15 cellular contexts compared by ENCODE assay signal in genomic region chr10:124669824-124670654, GRCh38.
DNase-seq lines count a peak whose midpoint lies in the region; ATAC-seq and TF ChIP-seq lines count a peak whose summit lies in the region.
"Had no signal": no experiment of that assay in that cellular context is flagged by ENCODE, and none has a peak within 500 bp of the region (broad histone marks: within the 10 kb centered on the region; RNA-seq: fewer than 3 reads in every experiment).

No MANE protein-coding gene starts in this region.

- no peak overlapping the region for H3K27ac Mint-ChIP-seq in MCF 10A (ENCODE audit: low read depth, unreplicated experiment)
- H3K27ac Mint-ChIP-seq in naive thymus-derived CD4-positive, alpha-beta T cell = peak overlapping the region in 8 of 9 donors; percentile 44 to 91 (median 89)

- WGBS in tibial nerve, 2 donors = 84 to 86% methylated on average over 23 of the region's 23 CpGs

- H3K36me3 ChIP-seq in breast epithelium (no peaks in the 10 kb centered on the region), tibial nerve (peaks cover 0 to under 1% (median 0%) of the 10 kb centered on the region in 3 donors)
- no peaks in the 10 kb centered on the region for H3K36me3 ChIP-seq in naive thymus-derived CD4-positive, alpha-beta T cell (ENCODE audit: control insufficient read depth in 2 of 3, insufficient read depth in 3 of 3, low read length in 3 of 3)

- ATAC-seq in naive thymus-derived CD4-positive, alpha-beta T cell = peak; percentile 34
- ATAC-seq in GM19351 (IDR thresholded peaks at IDR 0.05; ENCODE audit: unreplicated experiment) = no peak
- ATAC-seq: stimulated activated naive CD8-positive, alpha-beta T cell treated with anti-CD3 and anti-CD28 coated beads, Interleukin-15, amount 100 ng/mL, for 72 hours; WTC11 had no signal

- peak overlapping the region; percentile 70 to 75 for H3K27ac ChIP-seq in breast epithelium
- H3K27ac ChIP-seq in cingulate gyrus (ENCODE audit: low read depth, low read length) = peak overlapping the region; percentile 92
- no peak overlapping the region for H3K27ac ChIP-seq in naive thymus-derived CD4-positive, alpha-beta T cell (ENCODE audit: low read depth, low read length)
- peak overlapping the region; percentile 53 to 95 (median 81) for H3K27ac ChIP-seq in tibial nerve

- no peak for TF ChIP-seq EP300 in tibial nerve (IDR thresholded peaks at IDR 0.05)

- no peaks in the 10 kb centered on the region for H3K9me3 Mint-ChIP-seq in MCF 10A (ENCODE audit: unreplicated experiment)
- H3K9me3 Mint-ChIP-seq in naive thymus-derived CD4-positive, alpha-beta T cell = no peaks in the 10 kb centered on the region
- H3K9me3 Mint-ChIP-seq: stimulated activated naive CD8-positive, alpha-beta T cell treated with anti-CD3 and anti-CD28 coated beads, Interleukin-15, amount 100 ng/mL, for 72 hours; WTC11 had no signal

- H3K4me1 ChIP-seq in breast epithelium = peaks cover 4 to 10% of the 10 kb centered on the region in 2 donors
- peaks cover 68 to 86% of the 10 kb centered on the region in 2 donors for H3K4me1 ChIP-seq in naive thymus-derived CD4-positive, alpha-beta T cell (ENCODE audit: control insufficient read depth in 2 of 2, insufficient read depth in 2 of 2, low read length in 2 of 2)
- peaks cover 3 to 99% (median 79%) of the 10 kb centered on the region in 4 donors for H3K4me1 ChIP-seq in tibial nerve

- TF ChIP-seq POLR2A in breast epithelium (IDR thresholded peaks at IDR 0.05) (no peak), tibial nerve (IDR thresholded peaks at IDR 0.05) (no peak)

- H3K9me3 ChIP-seq in breast epithelium (no peaks in the 10 kb centered on the region), tibial nerve (no peaks in the 10 kb centered on the region)
- H3K9me3 ChIP-seq in naive thymus-derived CD4-positive, alpha-beta T cell (ENCODE audit: control insufficient read depth in 2 of 3, low read length in 3 of 3) = no peaks in the 10 kb centered on the region

- no peak for DNase-seq in breast epithelium (ENCODE audit: low spot score in 2 of 2)
- DNase-seq in MCF 10A (ENCODE audit: unreplicated experiment) = no peak
- no peak for DNase-seq in naive thymus-derived CD4-positive, alpha-beta T cell
- DNase-seq in tibial nerve (ENCODE audit: low spot score in 2 of 2) = no peak
- no peak for DNase-seq in effector CD4-positive, alpha-beta T cell
- no peak for DNase-seq in CD1c-positive myeloid dendritic cell (ENCODE audit: extremely low spot score)
- DNase-seq: activated T-cell treated with anti-CD3 and anti-CD28 coated beads for 4 hours; dermis blood vessel endothelial cell; KG1; stimulated activated naive CD8-positive, alpha-beta T cell treated with anti-CD3 and anti-CD28 coated beads, Interleukin-15, amount 100 ng/mL, for 72 hours; SW 1271 had no signal

- H3K4me1 Mint-ChIP-seq in MCF 10A (ENCODE audit: insufficient read depth, unreplicated experiment) = peaks cover 3% of the 10 kb centered on the region
- peaks cover 31 to 82% (median 73%) of the 10 kb centered on the region in 7 donors for H3K4me1 Mint-ChIP-seq in naive thymus-derived CD4-positive, alpha-beta T cell

- H3K4me3 Mint-ChIP-seq in MCF 10A (ENCODE audit: unreplicated experiment) = no peak overlapping the region
- peak overlapping the region in 8 of 10 donors; percentile 64 to 93 (median 74) for H3K4me3 Mint-ChIP-seq in naive thymus-derived CD4-positive, alpha-beta T cell
- H3K4me3 Mint-ChIP-seq: WTC11 had no signal

- H3K4me3 ChIP-seq in breast epithelium = no peak overlapping the region
- H3K4me3 ChIP-seq in naive thymus-derived CD4-positive, alpha-beta T cell (ENCODE audit: low read length) = no peak overlapping the region
- H3K4me3 ChIP-seq in tibial nerve = no peak overlapping the region
- H3K4me3 ChIP-seq: lung had no signal

- POLR2A ChIA-PET in MCF 10A (lab: Yijun Ruan, JAX) = no interaction called here
- POLR2A ChIA-PET in naive thymus-derived CD4-positive, alpha-beta T cell (lab: Charles Lee) = interaction anchor here (1.2 to 7.8 kb wide), 6 partner anchors 11 to 54 kb away, joined by 3 to 74 read pairs (median 13); no protein-coding TSS in a partner anchor

- no peaks in the 10 kb centered on the region for H3K27me3 Mint-ChIP-seq in MCF 10A (ENCODE audit: insufficient read depth, unreplicated experiment)
- no peaks in the 10 kb centered on the region for H3K27me3 Mint-ChIP-seq in naive thymus-derived CD4-positive, alpha-beta T cell
- H3K27me3 Mint-ChIP-seq: stimulated activated naive CD8-positive, alpha-beta T cell treated with anti-CD3 and anti-CD28 coated beads, Interleukin-15, amount 100 ng/mL, for 72 hours had no signal

- CTCF ChIA-PET in MCF 10A (lab: Yijun Ruan, JAX) = no interaction called here
- CTCF ChIA-PET in naive thymus-derived CD4-positive, alpha-beta T cell (lab: Charles Lee) = interaction anchor here (1.8 to 3.4 kb wide), 3 partner anchors 8 to 71 kb away, joined by 6 to 25 read pairs (median 8); no protein-coding TSS in a partner anchor

- peaks cover 7% of the 10 kb centered on the region for H3K36me3 Mint-ChIP-seq in MCF 10A (ENCODE audit: insufficient read depth, unreplicated experiment)
- peaks cover 3 to 17% (median 4%) of the 10 kb centered on the region in 5 donors for H3K36me3 Mint-ChIP-seq in naive thymus-derived CD4-positive, alpha-beta T cell
- H3K36me3 Mint-ChIP-seq: WTC11 had no signal

- H3K27me3 ChIP-seq in breast epithelium (no peaks in the 10 kb centered on the region), tibial nerve (no peaks in the 10 kb centered on the region)
- no peaks in the 10 kb centered on the region for H3K27me3 ChIP-seq in naive thymus-derived CD4-positive, alpha-beta T cell (ENCODE audit: control insufficient read depth in 2 of 2, insufficient read depth in 2 of 2, low read length in 2 of 2)

- BruUV-seq in MCF 10A (replicated peaks; lab: Mats Ljungman, UMichigan) = no TSS peak

- intact Hi-C loops in breast epithelium (cut with DNase I; ENCODE audit: low total_unique reads) = loop anchor here (5.0 kb wide), 1 partner anchor 768 kb away; no protein-coding TSS in a partner anchor
- intact Hi-C loops in MCF 10A (cut with micrococcal nuclease) = no loop called here
- intact Hi-C loops in naive thymus-derived CD4-positive, alpha-beta T cell (cut with micrococcal nuclease) = no loop called here

- TF ChIP-seq CTCF in breast epithelium (IDR thresholded peaks at IDR 0.05) = no peak
- TF ChIP-seq CTCF in MCF 10A (IDR thresholded peaks at IDR 0.05; ENCODE audit: unreplicated experiment) = no peak
- no peak for TF ChIP-seq CTCF in tibial nerve (IDR thresholded peaks at IDR 0.05)
